19 cellular contexts compared by ENCODE assay signal in genomic region chr4:13940921-13941320, GRCh38.
DNase-seq lines count a peak whose midpoint lies in the region; ATAC-seq and TF ChIP-seq lines count a peak whose summit lies in the region.
"Had no signal": no experiment of that assay in that cellular context is flagged by ENCODE, and none has a peak within 500 bp of the region (broad histone marks: within the 10 kb centered on the region; RNA-seq: fewer than 3 reads in every experiment).

No MANE protein-coding gene starts in this region.

- 37 to 40% methylated on average over 3 of the region's 3 CpGs for WGBS in body of pancreas, 2 donors

- H3K27me3 ChIP-seq in body of pancreas, result no peaks in the 10 kb centered on the region
- H3K27me3 ChIP-seq: BLaER1 had no signal

- CTCF ChIA-PET in RWPE1 (lab: Yijun Ruan, JAX), result no interaction called here

- peaks cover 5% of the 10 kb centered on the region for H3K4me1 ChIP-seq in body of pancreas
- H3K4me1 ChIP-seq: BLaER1 had no signal

- H3K27ac ChIP-seq in body of pancreas, result peak overlapping the region in 1 of 4 donors; percentile 4
- H3K27ac ChIP-seq in RWPE1, result no peak overlapping the region
- H3K27ac ChIP-seq: 22Rv1, A549, BLaER1 had no signal

- intact Hi-C loops in body of pancreas (cut with DNase I), result no loop called here

- no peak for TF ChIP-seq CTCF in body of pancreas (IDR thresholded peaks at IDR 0.05)
- TF ChIP-seq CTCF in RWPE1 (conservative IDR thresholded peaks at IDR 0.05; ENCODE audit: low read depth), result no peak

- POLR2A ChIA-PET in RWPE1 (lab: Yijun Ruan, JAX; ENCODE audit: low non-redundant PET), result no interaction called here

- no peaks in the 10 kb centered on the region for H3K9me3 ChIP-seq in body of pancreas
- H3K9me3 ChIP-seq: A549, BLaER1 had no signal

- no peak overlapping the region for H3K4me3 ChIP-seq in body of pancreas
- H3K4me3 ChIP-seq: A549, BLaER1 had no signal

- H3K36me3 ChIP-seq in body of pancreas (replicated peaks in 1 of 2; ENCODE audit: insufficient read depth in 1 of 2, low read depth in 2 of 2), result no peaks in the 10 kb centered on the region
- H3K36me3 ChIP-seq: BLaER1 had no signal

- DNase-seq in DMS 273 (lab: John Stamatoyannopoulos, UW; ENCODE audit: unreplicated experiment) (peak; percentile 38), DMS 273 treated with DMSO at 0.1 percent for 48 hours (lab: John Stamatoyannopoulos, UW) (no peak), NCI-H446 treated with DMSO at 0.1 percent for 48 hours (lab: John Stamatoyannopoulos, UW) (peak; percentile 9), body of pancreas (peak; percentile 32 to 70 (median 62)), COR-L47 (lab: John Stamatoyannopoulos, UW) (no peak), RWPE1 (ENCODE audit: low spot score) (no peak), NCI-H2107 (lab: John Stamatoyannopoulos, UW) (no peak)
- DNase-seq: Calu3; CD4-positive, alpha-beta memory T cell; DMS79 treated with DMSO at 0.1 percent for 48 hours; GF-D8; GOT3; H7; HFFc6; KG1 had no signal

- peak; percentile 48 for ATAC-seq in body of pancreas
- ATAC-seq: A549, HCT116 had no signal

- no peak for TF ChIP-seq POLR2A in body of pancreas (IDR thresholded peaks at IDR 0.05)

Comparison
In these comparisons a context has a peak if more than half of its experiments do, and no peak if none do; other contexts are left out.
1. DNase-seq: peak in DMS 273 (single experiment), NCI-H446 treated with DMSO at 0.1 percent for 48 hours (single experiment) and body of pancreas (4 of 4); none in DMS 273 treated with DMSO at 0.1 percent for 48 hours (single experiment), COR-L47 (single experiment), RWPE1 (single experiment) and NCI-H2107 (single experiment).